Comparison of ENCODE assay signal across 41 cellular contexts in genomic region chr7:96452146-96452545, GRCh38.
"Had no signal": no experiment of that assay in that cellular context is flagged by ENCODE, and none has a peak within 500 bp of the region (broad histone marks: within the 10 kb centered on the region; RNA-seq: fewer than 3 reads in every experiment).

No MANE protein-coding gene starts in this region.

- H3K36me3 Mint-ChIP-seq: activated naive CD4-positive, alpha-beta T cell treated with anti-CD3 and anti-CD28 coated beads, Interleukin-2, amount 10 ng/mL, durations not matched to agents 7 days and 5 days; activated naive CD4-positive, alpha-beta T cell treated with anti-CD3 and anti-CD28 coated beads, Interleukin-2, amount 50 U/mL, for 24 hours; activated naive CD4-positive, alpha-beta T cell treated with anti-CD3 and anti-CD28 coated beads, Interleukin-2, amount 50 U/mL, for 72 hours; activated naive CD8-positive, alpha-beta T cell; activated naive CD8-positive, alpha-beta T cell treated with anti-CD3 and anti-CD28 coated beads for 36 hours; activated naive CD8-positive, alpha-beta T cell treated with anti-CD3 and anti-CD28 coated beads, Interleukin-2, amount 10 ng/mL, durations not matched to agents 7 days and 5 days; brain had no signal

- FAIRE-seq: astrocyte, bronchial epithelial cell had no signal

- H3K4me1 ChIP-seq: adrenal gland, ascending aorta, body of pancreas, breast epithelium had no signal

- H3K36me3 ChIP-seq: adrenal gland, ascending aorta, brain microvascular endothelial cell, breast epithelium, cardiac muscle cell had no signal

- H3K9me3 Mint-ChIP-seq: activated naive CD4-positive, alpha-beta T cell treated with anti-CD3 and anti-CD28 coated beads for 36 hours; activated naive CD4-positive, alpha-beta T cell treated with anti-CD3 and anti-CD28 coated beads, Interleukin-2, amount 10 ng/mL, durations not matched to agents 7 days and 5 days; activated naive CD4-positive, alpha-beta T cell treated with anti-CD3 and anti-CD28 coated beads, Interleukin-2, amount 50 U/mL, for 24 hours; activated naive CD4-positive, alpha-beta T cell treated with anti-CD3 and anti-CD28 coated beads, Interleukin-2, amount 50 U/mL, for 72 hours; activated naive CD8-positive, alpha-beta T cell treated with anti-CD3 and anti-CD28 coated beads for 36 hours; activated naive CD8-positive, alpha-beta T cell treated with anti-CD3 and anti-CD28 coated beads, Interleukin-2, amount 10 ng/mL, durations not matched to agents 7 days and 5 days; activated naive CD8-positive, alpha-beta T cell treated with anti-CD3 and anti-CD28 coated beads, Interleukin-2, amount 50 U/mL, for 24 hours; activated T-cell treated with anti-CD3 and anti-CD28 coated beads, Interleukin-2, amount 50 U/mL, for 24 hours; activated T-cell treated with anti-CD3 and anti-CD28 coated beads, Interleukin-2, amount 50 U/mL, for 4 hours; activated T-cell treated with anti-CD3 and anti-CD28 coated beads, Interleukin-2, amount 50 U/mL, for 72 hours; activated T-helper 1 cell treated with anti-CD3 and anti-CD28 coated beads, Interleukin-12 subunit alpha, Interleukin-12 subunit beta, Interleukin-2, Interleukin-4 antibody, amounts not matched to agents 30 ng/mL and 10 ng/mL and 1 ng/mL, durations not matched to agents 14 hours and 24 hours and 36 hours; activated T-helper 17 cell treated with anti-CD3 and anti-CD28 coated beads, Interleukin-2, amount 50 U/mL, for 72 hours; activated T-helper 2 cell treated with anti-CD3 and anti-CD28 coated beads, Interferon-gamma antibody, Interleukin-2, Interleukin-4, amounts not matched to agents 10 μg/mL and 5 μg/mL and 100 μg/mL, durations not matched to agents 14 hours and 24 hours and 36 hours; brain; central memory CD8-positive, alpha-beta T cell had no signal

- H3K27me3 Mint-ChIP-seq: activated T-helper 17 cell treated with anti-CD3 and anti-CD28 coated beads, Interleukin-2, amount 50 U/mL, for 72 hours had no signal

- H3K27me3 ChIP-seq: adrenal gland, ascending aorta, body of pancreas, brain microvascular endothelial cell, breast epithelium, cardiac muscle cell had no signal

- H3K4me3 ChIP-seq: adrenal gland, ascending aorta, body of pancreas, breast epithelium, cardiac muscle cell had no signal

- DNase-seq: activated effector memory CD4-positive, alpha-beta T cell treated with anti-CD3 and anti-CD28 coated beads, Interleukin-2, amount 50 U/mL, for 16 hours; activated effector memory CD4-positive, alpha-beta T cell treated with Interleukin-2 at 50 U/mL for 16 hours; activated gamma-delta T cell; activated gamma-delta T cell treated with Interleukin-2 at 50 U/mL for 16 hours; activated naive CD4-positive, alpha-beta T cell; activated naive CD4-positive, alpha-beta T cell treated with anti-CD3 and anti-CD28 coated beads for 36 hours; activated naive CD4-positive, alpha-beta T cell treated with anti-CD3 and anti-CD28 coated beads, Interleukin-2, amount 10 ng/mL, durations not matched to agents 7 days and 5 days; activated naive CD4-positive, alpha-beta T cell treated with anti-CD3 and anti-CD28 coated beads, Interleukin-2, amount 50 U/mL, for 16 hours; activated naive CD4-positive, alpha-beta T cell treated with Interleukin-2 at 50 U/mL for 16 hours; activated naive CD8-positive, alpha-beta T cell treated with anti-CD3 and anti-CD28 coated beads for 36 hours; activated naive CD8-positive, alpha-beta T cell treated with anti-CD3 and anti-CD28 coated beads, Interleukin-2, amount 10 ng/mL, durations not matched to agents 7 days and 5 days; activated naive CD8-positive, alpha-beta T cell treated with anti-CD3 and anti-CD28 coated beads, Interleukin-2, amount 50 U/mL, for 24 hours; activated T-cell treated with anti-CD3 and anti-CD28 coated beads for 4 hours; activated T-cell treated with anti-CD3 and anti-CD28 coated beads, Interleukin-2, amount 50 U/mL, for 1 hour; activated T-cell treated with anti-CD3 and anti-CD28 coated beads, Interleukin-2, amount 50 U/mL, for 24 hours; activated T-cell treated with anti-CD3 and anti-CD28 coated beads, Interleukin-2, amount 50 U/mL, for 4 hours; activated T-cell treated with anti-CD3 and anti-CD28 coated beads, Interleukin-2, amount 50 U/mL, for 48 hours; activated T-cell treated with anti-CD3 and anti-CD28 coated beads, Interleukin-2, amount 50 U/mL, for 72 hours; adrenal gland; amniotic stem cell; amygdala; anterior cingulate cortex; aorta; body of pancreas; brain microvascular endothelial cell; caudate nucleus; central memory CD4-positive, alpha-beta T cell; cerebellar nuclear complex had no signal

- H3K4me1 Mint-ChIP-seq: activated naive CD4-positive, alpha-beta T cell treated with anti-CD3 and anti-CD28 coated beads, Interleukin-2, amount 10 ng/mL, durations not matched to agents 7 days and 5 days; activated naive CD4-positive, alpha-beta T cell treated with anti-CD3 and anti-CD28 coated beads, Interleukin-2, amount 50 U/mL, for 24 hours; activated naive CD8-positive, alpha-beta T cell treated with anti-CD3 and anti-CD28 coated beads for 36 hours; activated naive CD8-positive, alpha-beta T cell treated with anti-CD3 and anti-CD28 coated beads, Interleukin-2, amount 10 ng/mL, durations not matched to agents 7 days and 5 days; activated naive CD8-positive, alpha-beta T cell treated with anti-CD3 and anti-CD28 coated beads, Interleukin-2, amount 50 U/mL, for 24 hours; activated T-helper 17 cell treated with anti-CD3 and anti-CD28 coated beads, Interleukin-2, amount 50 U/mL, for 72 hours; central memory CD8-positive, alpha-beta T cell had no signal

- ATAC-seq: activated naive CD4-positive, alpha-beta T cell treated with anti-CD3 and anti-CD28 coated beads, Interleukin-2, amount 50 U/mL, for 72 hours; activated naive CD8-positive, alpha-beta T cell treated with anti-CD3 and anti-CD28 coated beads, Interleukin-2, amount 50 U/mL, for 24 hours; activated T-cell treated with anti-CD3 and anti-CD28 coated beads, Interleukin-2, amount 50 U/mL, for 4 hours; activated T-cell treated with anti-CD3 and anti-CD28 coated beads, Interleukin-2, amount 50 U/mL, for 72 hours; activated T-helper 17 cell treated with anti-CD3 and anti-CD28 coated beads, Interleukin-2, amount 50 U/mL, for 72 hours; body of pancreas had no signal

- H3K4me3 Mint-ChIP-seq: activated naive CD4-positive, alpha-beta T cell treated with anti-CD3 and anti-CD28 coated beads for 36 hours; activated naive CD4-positive, alpha-beta T cell treated with anti-CD3 and anti-CD28 coated beads, Interleukin-2, amount 10 ng/mL, durations not matched to agents 7 days and 5 days; activated naive CD4-positive, alpha-beta T cell treated with anti-CD3 and anti-CD28 coated beads, Interleukin-2, amount 50 U/mL, for 24 hours; activated naive CD8-positive, alpha-beta T cell; activated naive CD8-positive, alpha-beta T cell treated with anti-CD3 and anti-CD28 coated beads for 36 hours; activated naive CD8-positive, alpha-beta T cell treated with anti-CD3 and anti-CD28 coated beads, Interleukin-2, amount 10 ng/mL, durations not matched to agents 7 days and 5 days; activated naive CD8-positive, alpha-beta T cell treated with anti-CD3 and anti-CD28 coated beads, Interleukin-2, amount 50 U/mL, for 24 hours; activated T-cell treated with anti-CD3 and anti-CD28 coated beads, Interleukin-2, amount 50 U/mL, for 24 hours; activated T-cell treated with anti-CD3 and anti-CD28 coated beads, Interleukin-2, amount 50 U/mL, for 4 hours; activated T-cell treated with anti-CD3 and anti-CD28 coated beads, Interleukin-2, amount 50 U/mL, for 72 hours; activated T-helper 1 cell treated with anti-CD3 and anti-CD28 coated beads, Interleukin-12 subunit alpha, Interleukin-12 subunit beta, Interleukin-2, Interleukin-4 antibody, amounts not matched to agents 30 ng/mL and 10 ng/mL and 1 ng/mL, durations not matched to agents 14 hours and 24 hours and 36 hours; activated T-helper 17 cell treated with anti-CD3 and anti-CD28 coated beads, Interleukin-2, amount 50 U/mL, for 72 hours; brain; central memory CD8-positive, alpha-beta T cell had no signal

- H3K27ac ChIP-seq: adrenal gland, ascending aorta, body of pancreas, brain microvascular endothelial cell, breast epithelium, cardiac muscle cell had no signal

- H3K27ac Mint-ChIP-seq: activated naive CD4-positive, alpha-beta T cell treated with anti-CD3 and anti-CD28 coated beads for 36 hours; activated naive CD4-positive, alpha-beta T cell treated with anti-CD3 and anti-CD28 coated beads, Interleukin-2, amount 10 ng/mL, durations not matched to agents 7 days and 5 days; activated naive CD4-positive, alpha-beta T cell treated with anti-CD3 and anti-CD28 coated beads, Interleukin-2, amount 50 U/mL, for 24 hours; activated naive CD4-positive, alpha-beta T cell treated with anti-CD3 and anti-CD28 coated beads, Interleukin-2, amount 50 U/mL, for 72 hours; activated naive CD8-positive, alpha-beta T cell; activated naive CD8-positive, alpha-beta T cell treated with anti-CD3 and anti-CD28 coated beads for 36 hours; activated naive CD8-positive, alpha-beta T cell treated with anti-CD3 and anti-CD28 coated beads, Interleukin-2, amount 10 ng/mL, durations not matched to agents 7 days and 5 days; activated naive CD8-positive, alpha-beta T cell treated with anti-CD3 and anti-CD28 coated beads, Interleukin-2, amount 50 U/mL, for 24 hours; activated T-cell treated with anti-CD3 and anti-CD28 coated beads, Interleukin-2, amount 50 U/mL, for 24 hours; activated T-cell treated with anti-CD3 and anti-CD28 coated beads, Interleukin-2, amount 50 U/mL, for 72 hours; activated T-helper 1 cell treated with anti-CD3 and anti-CD28 coated beads, Interleukin-12 subunit alpha, Interleukin-12 subunit beta, Interleukin-2, Interleukin-4 antibody, amounts not matched to agents 30 ng/mL and 10 ng/mL and 1 ng/mL, durations not matched to agents 14 hours and 24 hours and 36 hours; activated T-helper 17 cell treated with anti-CD3 and anti-CD28 coated beads, Interleukin-2, amount 50 U/mL, for 72 hours; activated T-helper 2 cell treated with anti-CD3 and anti-CD28 coated beads, Interferon-gamma antibody, Interleukin-2, Interleukin-4, amounts not matched to agents 10 μg/mL and 5 μg/mL and 100 μg/mL, durations not matched to agents 14 hours and 24 hours and 36 hours; brain had no signal

- H3K9me3 ChIP-seq: adrenal gland, ascending aorta, body of pancreas, breast epithelium had no signal
